ENCODE assay signal across 8 cellular contexts in genomic region chr2:173990970-173991819, GRCh38. TPM values are rescaled to one million over a fixed set of nuclear protein-coding genes. Genes with fewer than 3 reads are reported as not detected.
DNase-seq lines count a peak whose midpoint lies in the region; ATAC-seq and TF ChIP-seq lines count a peak whose summit lies in the region.

No MANE protein-coding gene starts in this region.

- peak overlapping the region; percentile 18 for H3K4me3 ChIP-seq in fibroblast of pulmonary artery (replicated peaks; ENCODE audit: low read depth, low read length)
- H3K4me3 ChIP-seq in CD8-positive, alpha-beta memory T cell (ENCODE audit: low read length): no peak overlapping the region

- no peak overlapping the region for H3K27ac ChIP-seq in CD8-positive, alpha-beta memory T cell (ENCODE audit: low read depth, low read length)

- peaks cover 13 to 19% of the 10 kb centered on the region in 2 donors for H3K27me3 Mint-ChIP-seq in CD8-positive, alpha-beta memory T cell

- peak; percentile 77 for ATAC-seq in GM21529 (IDR thresholded peaks at IDR 0.05; ENCODE audit: unreplicated experiment)
- peak; percentile 86 for ATAC-seq in sciatic nerve

- POLR2A ChIA-PET in CD8-positive, alpha-beta memory T cell (lab: Charles Lee): no interaction called here

- H3K9me3 ChIP-seq in CD8-positive, alpha-beta memory T cell (ENCODE audit: low read length): no peaks in the 10 kb centered on the region

- peaks cover 0 to 5% (median 0%) of the 10 kb centered on the region in 3 donors for H3K36me3 Mint-ChIP-seq in CD8-positive, alpha-beta memory T cell

- DNase-seq in CD1c-positive myeloid dendritic cell (ENCODE audit: extremely low spot score) (peak; percentile 16), NCI-H2171 treated with DMSO at 0.1 percent for 48 hours (lab: John Stamatoyannopoulos, UW) (peak; percentile 94), fibroblast of pulmonary artery (ENCODE audit: low read depth) (peak; percentile 84), sciatic nerve (ENCODE audit: low spot score) (peak; percentile 89), NCI-H2029 treated with DMSO at 0.1 percent for 48 hours (lab: John Stamatoyannopoulos, UW) (no peak), NOMO-1 (lab: John Stamatoyannopoulos, UW; ENCODE audit: unreplicated experiment in 2 of 2) (no peak)
- no peak for DNase-seq in CD8-positive, alpha-beta memory T cell

- H3K4me1 ChIP-seq in CD8-positive, alpha-beta memory T cell (ENCODE audit: insufficient read depth, low read length): no peaks in the 10 kb centered on the region

- H3K36me3 ChIP-seq in CD8-positive, alpha-beta memory T cell (ENCODE audit: insufficient read depth, low read length): no peaks in the 10 kb centered on the region

- peaks cover under 1 to 5% (median 5%) of the 10 kb centered on the region in 3 donors for H3K4me1 Mint-ChIP-seq in CD8-positive, alpha-beta memory T cell

- H3K27ac Mint-ChIP-seq in CD8-positive, alpha-beta memory T cell: no peak overlapping the region

- no peak for TF ChIP-seq CTCF in fibroblast of pulmonary artery (IDR thresholded peaks at IDR 0.05; ENCODE audit: low read length, missing control alignments)

- no peaks in the 10 kb centered on the region for H3K27me3 ChIP-seq in CD8-positive, alpha-beta memory T cell (ENCODE audit: insufficient read depth, low read length, poor library complexity, severe bottlenecking)

- intact Hi-C loops in sciatic nerve (cut with DNase I): no loop called here

- CTCF ChIA-PET in CD8-positive, alpha-beta memory T cell (lab: Charles Lee): no interaction called here

- H3K4me3 Mint-ChIP-seq in CD8-positive, alpha-beta memory T cell: no peak overlapping the region

- no peaks in the 10 kb centered on the region for H3K9me3 Mint-ChIP-seq in CD8-positive, alpha-beta memory T cell

RNA-seq across cellular contexts. Expression of gene SP3, which starts 26.0 kb away (rescaled TPM):
- total RNA-seq in sciatic nerve: 93.5 TPM
- total RNA-seq in CD8-positive, alpha-beta memory T cell: 10 to 100 TPM; 93.0 to 98.4 TPM
- 61.0 TPM for polyA plus RNA-seq in CD8-positive, alpha-beta memory T cell

Comparison
In these comparisons a context has a peak if more than half of its experiments do, and no peak if none do; other contexts are left out.
1. DNase-seq: peak in CD1c-positive myeloid dendritic cell (single experiment), NCI-H2171 treated with DMSO at 0.1 percent for 48 hours (single experiment), fibroblast of pulmonary artery (single experiment) and sciatic nerve (single experiment); none in NCI-H2029 treated with DMSO at 0.1 percent for 48 hours (single experiment), NOMO-1 (0 of 2) and CD8-positive, alpha-beta memory T cell (0 of 5).